9 cellular contexts compared by ENCODE assay signal in the genomic region with DNA sequence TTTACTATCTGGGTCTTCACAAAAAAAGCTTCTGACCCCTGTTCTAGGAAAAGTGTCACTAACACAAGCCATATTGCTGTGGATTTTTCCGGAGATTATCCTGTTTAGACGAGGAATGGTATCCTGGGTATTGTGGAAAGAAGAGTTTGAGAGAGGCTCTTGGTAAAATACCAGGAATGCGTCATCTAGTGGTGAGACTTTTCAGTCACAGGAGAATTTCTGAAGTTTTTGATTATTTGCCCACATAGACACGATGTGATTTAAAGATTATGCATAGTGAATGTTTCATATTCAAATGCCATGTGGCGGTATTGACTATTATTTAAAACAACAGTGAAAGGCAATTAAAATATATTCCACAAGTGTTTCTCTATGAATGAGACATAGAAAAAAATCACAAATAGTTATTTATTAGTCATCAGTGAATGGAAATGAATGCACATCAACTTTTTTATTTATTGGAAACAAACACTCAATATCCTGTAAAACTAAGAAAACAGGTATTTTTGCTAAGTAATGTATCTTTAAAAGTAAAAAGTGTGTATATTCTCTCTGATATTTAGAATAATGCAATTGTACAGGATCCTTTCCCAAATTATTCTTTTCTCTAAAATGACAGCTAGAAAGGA. TPM values are rescaled to one million over a fixed set of nuclear protein-coding genes. Genes with fewer than 3 reads are reported as not detected.
DNase-seq lines count a peak whose midpoint lies in the region; ATAC-seq and TF ChIP-seq lines count a peak whose summit lies in the region.
"Had no signal": no experiment of that assay in that cellular context is flagged by ENCODE, and none has a peak within 500 bp of the region (broad histone marks: within the 10 kb centered on the region; RNA-seq: fewer than 3 reads in every experiment).

No MANE protein-coding gene starts in this region.

- no peak for ATAC-seq in GM21390 (IDR thresholded peaks at IDR 0.05; ENCODE audit: unreplicated experiment)

- H3K4me1 Mint-ChIP-seq in nephron progenitor cell: peaks cover 5% of the 10 kb centered on the region

- H3K27me3 Mint-ChIP-seq in nephron progenitor cell (ENCODE audit: low read depth, poor library complexity): peaks cover 25% of the 10 kb centered on the region

- no peak overlapping the region for H3K27ac Mint-ChIP-seq in nephron progenitor cell

- H3K9me3 Mint-ChIP-seq in nephron progenitor cell: no peaks in the 10 kb centered on the region

- DNase-seq in DMS114 treated with DMSO at 0.1 percent for 48 hours (lab: John Stamatoyannopoulos, UW; ENCODE audit: unreplicated experiment) (peak; percentile 7), NCI-H146 treated with DMSO at 0.1 percent for 48 hours (lab: John Stamatoyannopoulos, UW; ENCODE audit: unreplicated experiment) (peak; percentile 35), dermis blood vessel endothelial cell (peak; percentile 73), nephron progenitor cell (no peak), HK-2 (ENCODE audit: unreplicated experiment) (no peak), midbrain (lab: John Stamatoyannopoulos, UW) (no peak)
- DNase-seq in activated naive CD4-positive, alpha-beta T cell treated with anti-CD3 and anti-CD28 coated beads, Interleukin-2, amount 50 U/mL, for 16 hours: no peak

- no peak overlapping the region for H3K4me3 Mint-ChIP-seq in nephron progenitor cell

- TF ChIP-seq CTCF in nephron progenitor cell (IDR thresholded peaks at IDR 0.05): peak; percentile 66

- H3K36me3 Mint-ChIP-seq in nephron progenitor cell (ENCODE audit: low read depth): no peaks in the 10 kb centered on the region

RNA-seq across cellular contexts. Expression of a gene that starts 7.8 kb away (rescaled TPM):
- total RNA-seq in dermis blood vessel endothelial cell: not detected in 2 replicates

RNA-seq across cellular contexts. Expression of a gene that starts 9.6 kb away (rescaled TPM):
- total RNA-seq in dermis blood vessel endothelial cell: not detected in 2 replicates

RNA-seq across cellular contexts. Expression of a gene that starts 19.9 kb away (rescaled TPM):
- total RNA-seq in dermis blood vessel endothelial cell: not detected in 2 replicates
- total RNA-seq: temporal lobe had no signal

RNA-seq across cellular contexts. Expression of a gene that starts 30.5 kb away (rescaled TPM):
- total RNA-seq in dermis blood vessel endothelial cell: 4.9 and 5.3 TPM in 2 replicates

RNA-seq across cellular contexts. Expression of a gene that starts 36.8 kb away (rescaled TPM):
- not detected in 2 replicates for total RNA-seq in dermis blood vessel endothelial cell

Comparison
In these comparisons a context has a peak if more than half of its experiments do, and no peak if none do; other contexts are left out.
1. DNase-seq: peak in DMS114 treated with DMSO at 0.1 percent for 48 hours (single experiment), NCI-H146 treated with DMSO at 0.1 percent for 48 hours (single experiment) and dermis blood vessel endothelial cell (single experiment); none in nephron progenitor cell (single experiment), activated naive CD4-positive, alpha-beta T cell treated with anti-CD3 and anti-CD28 coated beads, Interleukin-2, amount 50 U/mL, for 16 hours (single experiment), HK-2 (single experiment) and midbrain (single experiment).